In genomic region chr5:134758504-134759341, GRCh38 we compare ENCODE assay signal across 1 cellular context.
TF ChIP-seq lines count a peak whose summit lies in the region.

Gene DDX46, plus strand, starts transcription at chr5:134758779. Its CDS starts 160 bp downstream, at chr5:134758939.

TF ChIP-seq in HepG2, 621 proteins besides CTCF, POLR2A, EP300 and RAD21 (continued from another document and continues in another):
- TF ChIP-seq, protein P1, sequence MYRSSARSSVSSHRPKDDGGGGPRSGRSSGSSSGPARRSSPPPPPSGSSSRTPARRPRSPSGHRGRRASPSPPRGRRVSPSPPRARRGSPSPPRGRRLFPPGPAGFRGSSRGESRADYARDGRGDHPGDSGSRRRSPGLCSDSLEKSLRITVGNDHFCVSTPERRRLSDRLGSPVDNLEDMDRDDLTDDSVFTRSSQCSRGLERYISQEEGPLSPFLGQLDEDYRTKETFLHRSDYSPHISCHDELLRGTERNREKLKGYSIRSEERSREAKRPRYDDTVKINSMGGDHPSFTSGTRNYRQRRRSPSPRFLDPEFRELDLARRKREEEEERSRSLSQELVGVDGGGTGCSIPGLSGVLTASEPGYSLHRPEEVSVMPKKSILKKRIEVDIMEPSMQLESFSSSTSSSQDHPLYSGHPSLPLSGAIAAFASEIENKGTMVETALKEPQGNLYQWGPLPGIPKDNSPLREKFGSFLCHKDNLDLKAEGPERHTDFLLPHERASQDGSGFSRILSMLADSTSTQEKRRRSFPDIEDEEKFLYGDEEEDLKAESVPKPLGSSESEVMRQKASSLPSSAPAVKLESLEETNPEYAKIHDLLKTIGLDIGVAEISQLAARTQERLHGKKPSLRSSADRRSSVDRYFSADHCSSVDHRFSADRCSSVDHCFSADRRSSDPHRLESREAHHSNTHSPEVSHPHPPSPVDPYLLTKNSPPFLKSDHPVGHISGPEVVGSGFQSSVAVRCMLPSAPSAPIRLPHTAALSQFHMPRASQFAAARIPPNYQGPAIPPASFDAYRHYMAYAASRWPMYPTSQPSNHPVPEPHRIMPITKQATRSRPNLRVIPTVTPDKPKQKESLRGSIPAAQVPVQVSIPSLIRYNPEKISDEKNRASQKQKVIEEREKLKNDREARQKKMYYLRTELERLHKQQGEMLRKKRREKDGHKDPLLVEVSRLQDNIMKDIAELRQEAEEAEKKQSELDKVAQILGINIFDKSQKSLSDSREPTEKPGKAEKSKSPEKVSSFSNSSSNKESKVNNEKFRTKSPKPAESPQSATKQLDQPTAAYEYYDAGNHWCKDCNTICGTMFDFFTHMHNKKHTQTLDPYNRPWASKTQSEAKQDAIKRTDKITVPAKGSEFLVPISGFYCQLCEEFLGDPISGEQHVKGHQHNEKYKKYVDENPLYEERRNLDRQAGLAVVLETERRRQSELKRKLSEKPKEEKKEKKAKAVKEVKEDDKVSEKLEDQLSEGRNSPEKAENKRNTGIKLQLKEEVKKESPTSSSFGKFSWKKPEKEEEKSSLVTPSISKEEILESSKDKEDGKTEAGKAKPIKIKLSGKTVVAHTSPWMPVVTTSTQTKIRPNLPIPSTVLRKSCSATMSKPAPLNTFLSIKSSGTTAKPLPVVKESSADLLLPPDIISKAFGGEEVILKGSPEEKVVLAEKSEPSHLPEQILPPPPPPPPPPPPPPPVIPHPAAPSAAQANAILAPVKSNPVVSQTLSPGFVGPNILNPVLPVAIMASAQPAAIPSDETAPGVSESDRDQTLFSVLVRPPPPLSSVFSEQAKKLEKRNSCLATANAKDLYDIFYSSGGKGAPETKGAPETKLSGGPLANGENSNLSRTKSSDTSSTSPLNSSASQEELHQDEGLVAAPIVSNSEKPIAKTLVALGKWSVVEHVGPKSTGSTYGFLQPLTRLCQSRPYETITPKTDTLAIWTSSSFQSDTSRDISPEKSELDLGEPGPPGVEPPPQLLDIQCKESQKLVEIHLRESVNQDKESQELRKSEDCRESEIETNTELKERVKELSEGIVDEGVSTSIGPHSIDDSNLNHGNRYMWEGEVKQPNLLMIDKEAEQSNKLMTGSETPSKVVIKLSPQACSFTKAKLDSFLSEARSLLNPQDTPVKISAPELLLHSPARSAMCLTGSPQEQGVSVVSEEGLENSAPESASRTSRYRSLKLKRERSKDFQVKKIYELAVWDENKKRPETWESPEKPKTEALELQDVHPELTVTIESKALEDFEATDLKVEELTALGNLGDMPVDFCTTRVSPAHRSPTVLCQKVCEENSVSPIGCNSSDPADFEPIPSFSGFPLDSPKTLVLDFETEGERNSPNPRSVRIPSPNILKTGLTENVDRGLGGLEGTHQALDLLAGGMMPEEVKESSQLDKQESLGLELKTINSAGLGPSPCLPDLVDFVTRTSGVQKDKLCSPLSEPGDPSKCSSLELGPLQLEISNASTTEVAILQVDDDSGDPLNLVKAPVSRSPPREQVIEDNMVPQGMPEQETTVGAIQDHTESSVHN (CRISPR knock-in tag; IDR thresholded peaks at IDR 0.05), result peak; percentile 41; the same call in 1 of the 2 replicates
- TF ChIP-seq ZNF607 (CRISPR knock-in tag; IDR thresholded peaks at IDR 0.05; ENCODE audit: borderline replicate concordance) (peak; percentile 90), ZBTB21 (CRISPR knock-in tag; IDR thresholded peaks at IDR 0.05) (no peak; the same call in 1 of the 2 replicates), ZNF292 (CRISPR knock-in tag; IDR thresholded peaks at IDR 0.05; ENCODE audit: borderline replicate concordance, low read depth) (peak; percentile 91), GLI4 (CRISPR knock-in tag; IDR thresholded peaks at IDR 0.05; ENCODE audit: borderline replicate concordance) (no peak), MYNN (CRISPR knock-in tag; IDR thresholded peaks at IDR 0.05; ENCODE audit: low read depth) (no peak; the same call in 1 of the 2 replicates), ZNF713 (CRISPR knock-in tag; IDR thresholded peaks at IDR 0.05) (peak; percentile 47; the same call in 1 of the 2 replicates), MZF1 (CRISPR knock-in tag; IDR thresholded peaks at IDR 0.05; ENCODE audit: borderline replicate concordance) (0 out of 2 replicates have a peak, but pooled peaks have one; percentile 35), FOSL2 (CRISPR knock-in tag; IDR thresholded peaks at IDR 0.05) (peak; percentile 43), ZNF101 (CRISPR knock-in tag; IDR thresholded peaks at IDR 0.05; ENCODE audit: borderline replicate concordance, low read depth) (0 out of 2 replicates have a peak, but pooled peaks have one; percentile 64), ATM (IDR thresholded peaks at IDR 0.05; ENCODE audit: borderline replicate concordance) (no peak), NAIF1 (CRISPR knock-in tag; IDR thresholded peaks at IDR 0.05; ENCODE audit: borderline replicate concordance) (peak; percentile 72; the same call in 1 of the 2 replicates), ZMYM3 (CRISPR knock-in tag; IDR thresholded peaks at IDR 0.05) (no peak), KLF12 (CRISPR knock-in tag; IDR thresholded peaks at IDR 0.05; ENCODE audit: borderline replicate concordance) (peak; percentile 98), PAWR (CRISPR knock-in tag; IDR thresholded peaks at IDR 0.05; ENCODE audit: borderline replicate concordance) (0 out of 2 replicates have a peak, but pooled peaks have one; percentile 32), ZNF564 (CRISPR knock-in tag; IDR thresholded peaks at IDR 0.05) (peak; percentile 60; the same call in 1 of the 2 replicates), FOXJ3 (CRISPR knock-in tag; IDR thresholded peaks at IDR 0.05; ENCODE audit: borderline replicate concordance) (peak; percentile 76; the same call in 1 of the 2 replicates), SALL1 (CRISPR knock-in tag; IDR thresholded peaks at IDR 0.05) (peak; percentile 93), ZKSCAN5 (CRISPR knock-in tag; IDR thresholded peaks at IDR 0.05) (no peak), U2AF1 (optimal IDR thresholded peaks at IDR 0.05; ENCODE audit: low read depth, low read length) (no peak), E2F5 (CRISPR knock-in tag; conservative IDR thresholded peaks at IDR 0.05) (peak; percentile 61; the same call in 1 of the 2 replicates), NFYC (CRISPR knock-in tag; IDR thresholded peaks at IDR 0.05) (peak; percentile 51), HOXA7 (CRISPR knock-in tag; IDR thresholded peaks at IDR 0.05) (no peak), ZNF33B (CRISPR knock-in tag; IDR thresholded peaks at IDR 0.05) (0 out of 2 replicates have a peak, but pooled peaks have one; percentile 72), ZNF282 (IDR thresholded peaks at IDR 0.05; ENCODE audit: partially characterized antibody) (no peak), SIX4 (CRISPR knock-in tag; IDR thresholded peaks at IDR 0.05) (peak; percentile 83), ZNF639 (CRISPR knock-in tag; conservative IDR thresholded peaks at IDR 0.05) (peak; percentile 70; the same call in 1 of the 2 replicates), ARID2 (CRISPR knock-in tag; IDR thresholded peaks at IDR 0.05; ENCODE audit: borderline replicate concordance) (0 out of 2 replicates have a peak, but pooled peaks have one; percentile 51), HIC2 (CRISPR knock-in tag; IDR thresholded peaks at IDR 0.05; ENCODE audit: low read depth) (peak; percentile 45; the same call in 1 of the 2 replicates), ZNF746 (CRISPR knock-in tag; IDR thresholded peaks at IDR 0.05) (0 out of 2 replicates have a peak, but pooled peaks have one; percentile 29), CREBL2 (CRISPR knock-in tag; IDR thresholded peaks at IDR 0.05; ENCODE audit: borderline replicate concordance) (no peak)
- TF ChIP-seq, protein P2, sequence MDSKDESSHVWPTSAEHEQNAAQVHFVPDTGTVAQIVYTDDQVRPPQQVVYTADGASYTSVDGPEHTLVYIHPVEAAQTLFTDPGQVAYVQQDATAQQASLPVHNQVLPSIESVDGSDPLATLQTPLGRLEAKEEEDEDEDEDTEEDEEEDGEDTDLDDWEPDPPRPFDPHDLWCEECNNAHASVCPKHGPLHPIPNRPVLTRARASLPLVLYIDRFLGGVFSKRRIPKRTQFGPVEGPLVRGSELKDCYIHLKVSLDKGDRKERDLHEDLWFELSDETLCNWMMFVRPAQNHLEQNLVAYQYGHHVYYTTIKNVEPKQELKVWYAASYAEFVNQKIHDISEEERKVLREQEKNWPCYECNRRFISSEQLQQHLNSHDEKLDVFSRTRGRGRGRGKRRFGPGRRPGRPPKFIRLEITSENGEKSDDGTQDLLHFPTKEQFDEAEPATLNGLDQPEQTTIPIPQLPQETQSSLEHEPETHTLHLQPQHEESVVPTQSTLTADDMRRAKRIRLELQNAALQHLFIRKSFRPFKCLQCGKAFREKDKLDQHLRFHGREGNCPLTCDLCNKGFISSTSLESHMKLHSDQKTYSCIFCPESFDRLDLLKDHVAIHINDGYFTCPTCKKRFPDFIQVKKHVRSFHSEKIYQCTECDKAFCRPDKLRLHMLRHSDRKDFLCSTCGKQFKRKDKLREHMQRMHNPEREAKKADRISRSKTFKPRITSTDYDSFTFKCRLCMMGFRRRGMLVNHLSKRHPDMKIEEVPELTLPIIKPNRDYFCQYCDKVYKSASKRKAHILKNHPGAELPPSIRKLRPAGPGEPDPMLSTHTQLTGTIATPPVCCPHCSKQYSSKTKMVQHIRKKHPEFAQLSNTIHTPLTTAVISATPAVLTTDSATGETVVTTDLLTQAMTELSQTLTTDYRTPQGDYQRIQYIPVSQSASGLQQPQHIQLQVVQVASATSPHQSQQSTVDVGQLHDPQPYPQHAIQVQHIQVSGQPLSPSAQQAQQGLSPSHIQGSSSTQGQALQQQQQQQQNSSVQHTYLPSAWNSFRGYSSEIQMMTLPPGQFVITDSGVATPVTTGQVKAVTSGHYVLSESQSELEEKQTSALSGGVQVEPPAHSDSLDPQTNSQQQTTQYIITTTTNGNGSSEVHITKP (CRISPR knock-in tag; IDR thresholded peaks at IDR 0.05; ENCODE audit: low read depth), result no peak
- TF ChIP-seq, protein P3, sequence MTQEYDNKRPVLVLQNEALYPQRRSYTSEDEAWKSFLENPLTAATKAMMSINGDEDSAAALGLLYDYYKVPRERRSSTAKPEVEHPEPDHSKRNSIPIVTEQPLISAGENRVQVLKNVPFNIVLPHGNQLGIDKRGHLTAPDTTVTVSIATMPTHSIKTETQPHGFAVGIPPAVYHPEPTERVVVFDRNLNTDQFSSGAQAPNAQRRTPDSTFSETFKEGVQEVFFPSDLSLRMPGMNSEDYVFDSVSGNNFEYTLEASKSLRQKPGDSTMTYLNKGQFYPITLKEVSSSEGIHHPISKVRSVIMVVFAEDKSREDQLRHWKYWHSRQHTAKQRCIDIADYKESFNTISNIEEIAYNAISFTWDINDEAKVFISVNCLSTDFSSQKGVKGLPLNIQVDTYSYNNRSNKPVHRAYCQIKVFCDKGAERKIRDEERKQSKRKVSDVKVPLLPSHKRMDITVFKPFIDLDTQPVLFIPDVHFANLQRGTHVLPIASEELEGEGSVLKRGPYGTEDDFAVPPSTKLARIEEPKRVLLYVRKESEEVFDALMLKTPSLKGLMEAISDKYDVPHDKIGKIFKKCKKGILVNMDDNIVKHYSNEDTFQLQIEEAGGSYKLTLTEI (CRISPR knock-in tag; conservative IDR thresholded peaks at IDR 0.05), result no peak
- TF ChIP-seq, protein P4, sequence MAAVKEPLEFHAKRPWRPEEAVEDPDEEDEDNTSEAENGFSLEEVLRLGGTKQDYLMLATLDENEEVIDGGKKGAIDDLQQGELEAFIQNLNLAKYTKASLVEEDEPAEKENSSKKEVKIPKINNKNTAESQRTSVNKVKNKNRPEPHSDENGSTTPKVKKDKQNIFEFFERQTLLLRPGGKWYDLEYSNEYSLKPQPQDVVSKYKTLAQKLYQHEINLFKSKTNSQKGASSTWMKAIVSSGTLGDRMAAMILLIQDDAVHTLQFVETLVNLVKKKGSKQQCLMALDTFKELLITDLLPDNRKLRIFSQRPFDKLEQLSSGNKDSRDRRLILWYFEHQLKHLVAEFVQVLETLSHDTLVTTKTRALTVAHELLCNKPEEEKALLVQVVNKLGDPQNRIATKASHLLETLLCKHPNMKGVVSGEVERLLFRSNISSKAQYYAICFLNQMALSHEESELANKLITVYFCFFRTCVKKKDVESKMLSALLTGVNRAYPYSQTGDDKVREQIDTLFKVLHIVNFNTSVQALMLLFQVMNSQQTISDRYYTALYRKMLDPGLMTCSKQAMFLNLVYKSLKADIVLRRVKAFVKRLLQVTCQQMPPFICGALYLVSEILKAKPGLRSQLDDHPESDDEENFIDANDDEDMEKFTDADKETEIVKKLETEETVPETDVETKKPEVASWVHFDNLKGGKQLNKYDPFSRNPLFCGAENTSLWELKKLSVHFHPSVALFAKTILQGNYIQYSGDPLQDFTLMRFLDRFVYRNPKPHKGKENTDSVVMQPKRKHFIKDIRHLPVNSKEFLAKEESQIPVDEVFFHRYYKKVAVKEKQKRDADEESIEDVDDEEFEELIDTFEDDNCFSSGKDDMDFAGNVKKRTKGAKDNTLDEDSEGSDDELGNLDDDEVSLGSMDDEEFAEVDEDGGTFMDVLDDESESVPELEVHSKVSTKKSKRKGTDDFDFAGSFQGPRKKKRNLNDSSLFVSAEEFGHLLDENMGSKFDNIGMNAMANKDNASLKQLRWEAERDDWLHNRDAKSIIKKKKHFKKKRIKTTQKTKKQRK (IDR thresholded peaks at IDR 0.05; ENCODE audit: low read length), result no peak
